8 cellular contexts compared by ENCODE assay signal in genomic region chr15:29668120-29668602, GRCh38.
DNase-seq lines count a peak whose midpoint lies in the region; ATAC-seq and TF ChIP-seq lines count a peak whose summit lies in the region.

No MANE protein-coding gene starts in this region.

- H3K4me1 Mint-ChIP-seq in Calu3 (ENCODE audit: low read depth, unreplicated experiment): peaks cover 12% of the 10 kb centered on the region
- H3K4me1 Mint-ChIP-seq in activated naive CD8-positive, alpha-beta T cell treated with anti-CD3 and anti-CD28 coated beads for 36 hours: no peaks in the 10 kb centered on the region

- CTCF ChIA-PET in Calu3 (lab: Charles Lee): no interaction called here

- H3K36me3 Mint-ChIP-seq in Calu3 (ENCODE audit: insufficient read depth, unreplicated experiment): peaks cover 6% of the 10 kb centered on the region
- no peaks in the 10 kb centered on the region for H3K36me3 Mint-ChIP-seq in activated naive CD8-positive, alpha-beta T cell treated with anti-CD3 and anti-CD28 coated beads for 36 hours

- H3K27ac Mint-ChIP-seq in Calu3 (ENCODE audit: unreplicated experiment): no peak overlapping the region
- H3K27ac Mint-ChIP-seq in activated naive CD8-positive, alpha-beta T cell treated with anti-CD3 and anti-CD28 coated beads for 36 hours: no peak overlapping the region

- H3K9me3 Mint-ChIP-seq in Calu3 (ENCODE audit: low read depth, unreplicated experiment): no peaks in the 10 kb centered on the region
- no peaks in the 10 kb centered on the region for H3K9me3 Mint-ChIP-seq in activated naive CD8-positive, alpha-beta T cell treated with anti-CD3 and anti-CD28 coated beads for 36 hours

- no peak overlapping the region for H3K4me3 Mint-ChIP-seq in Calu3 (ENCODE audit: low read depth, unreplicated experiment)
- no peak overlapping the region for H3K4me3 Mint-ChIP-seq in activated naive CD8-positive, alpha-beta T cell treated with anti-CD3 and anti-CD28 coated beads for 36 hours

- no peaks in the 10 kb centered on the region for H3K27me3 Mint-ChIP-seq in Calu3 (ENCODE audit: unreplicated experiment)
- H3K27me3 Mint-ChIP-seq in activated naive CD8-positive, alpha-beta T cell treated with anti-CD3 and anti-CD28 coated beads for 36 hours: peaks cover 29% of the 10 kb centered on the region

- peak; percentile 43 for TF ChIP-seq CTCF in Calu3 (IDR thresholded peaks at IDR 0.05; ENCODE audit: unreplicated experiment)

- ATAC-seq in Right ventricle myocardium superior (ENCODE audit: poor library complexity): peak; percentile 88
- ATAC-seq in HG03039 (IDR thresholded peaks at IDR 0.05; ENCODE audit: unreplicated experiment): no peak
- no peak for ATAC-seq in HG02623 (IDR thresholded peaks at IDR 0.05; ENCODE audit: unreplicated experiment)

- intact Hi-C loops in Calu3 (cut with micrococcal nuclease; ENCODE audit: unreplicated experiment): no loop called here
- intact Hi-C loops in Right ventricle myocardium superior (cut with DNase I): no loop called here
- intact Hi-C loops in posterior vena cava (cut with DNase I): no loop called here

- no TSS peak for BruUV-seq in Calu3 (replicated peaks; lab: Mats Ljungman, UMichigan)

- peak; percentile 60 for DNase-seq in Calu3
- peak; percentile 90 for DNase-seq in H4 (ENCODE audit: low spot score)
- peak; percentile 79 for DNase-seq in NCI-H510A treated with DMSO at 0.1 percent for 48 hours (lab: John Stamatoyannopoulos, UW)
- DNase-seq in activated naive CD8-positive, alpha-beta T cell treated with anti-CD3 and anti-CD28 coated beads for 36 hours: peak; percentile 37
- peak; percentile 65 for DNase-seq in Right ventricle myocardium superior
- peak; percentile 78 for DNase-seq in posterior vena cava (ENCODE audit: low spot score)

Comparison
In these comparisons a context has a peak if more than half of its experiments do, and no peak if none do; other contexts are left out.
1. DNase-seq: peak in every context shown above with its lines; median percentile 90 in H4; 79 in NCI-H510A treated with DMSO at 0.1 percent for 48 hours; 78 in posterior vena cava; 65 in Right ventricle myocardium superior; 60 in Calu3; 37 in activated naive CD8-positive, alpha-beta T cell treated with anti-CD3 and anti-CD28 coated beads for 36 hours.